Comparison of ENCODE assay signal across 1 cellular context in the genomic region with DNA sequence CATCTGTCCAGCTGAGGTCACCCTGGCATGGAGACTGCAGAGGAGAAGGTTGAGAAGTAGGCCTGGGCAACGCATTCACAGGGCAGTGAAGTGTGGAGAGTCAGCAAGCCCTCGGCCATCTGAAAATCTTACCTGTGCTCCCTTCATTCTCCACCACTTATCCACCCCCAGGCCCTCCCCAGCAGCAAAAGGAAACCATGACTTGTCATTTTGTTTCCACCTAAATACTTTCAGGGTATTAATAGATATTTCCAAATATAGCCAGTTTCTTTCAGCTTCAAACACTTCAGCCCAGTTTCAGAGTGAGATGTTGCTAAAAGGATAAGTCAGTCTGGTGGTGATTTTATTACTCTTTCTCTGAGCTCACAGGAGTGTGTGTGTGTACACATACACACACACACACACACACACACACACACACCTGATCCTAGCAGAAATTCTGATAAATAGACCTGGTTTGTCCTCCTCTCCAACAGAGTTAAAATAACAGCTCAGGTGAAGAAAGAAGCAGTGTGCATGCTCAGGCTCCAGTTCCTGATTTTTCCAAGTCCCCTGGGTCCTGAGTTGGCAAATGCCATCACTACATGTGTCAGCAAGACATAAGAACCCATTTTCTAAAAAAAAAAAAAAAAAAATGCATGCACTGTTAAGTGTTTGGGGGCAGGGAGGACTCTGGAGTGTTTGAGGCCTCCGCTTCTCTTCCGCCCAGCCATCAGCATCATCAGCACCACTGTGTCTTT.
TF ChIP-seq lines count a peak whose summit lies in the region.

No MANE protein-coding gene starts in this region.

TF ChIP-seq in GM23338, 12 proteins besides CTCF, POLR2A, EP300 and RAD21 (continued from another document):
- TF ChIP-seq, protein P1, sequence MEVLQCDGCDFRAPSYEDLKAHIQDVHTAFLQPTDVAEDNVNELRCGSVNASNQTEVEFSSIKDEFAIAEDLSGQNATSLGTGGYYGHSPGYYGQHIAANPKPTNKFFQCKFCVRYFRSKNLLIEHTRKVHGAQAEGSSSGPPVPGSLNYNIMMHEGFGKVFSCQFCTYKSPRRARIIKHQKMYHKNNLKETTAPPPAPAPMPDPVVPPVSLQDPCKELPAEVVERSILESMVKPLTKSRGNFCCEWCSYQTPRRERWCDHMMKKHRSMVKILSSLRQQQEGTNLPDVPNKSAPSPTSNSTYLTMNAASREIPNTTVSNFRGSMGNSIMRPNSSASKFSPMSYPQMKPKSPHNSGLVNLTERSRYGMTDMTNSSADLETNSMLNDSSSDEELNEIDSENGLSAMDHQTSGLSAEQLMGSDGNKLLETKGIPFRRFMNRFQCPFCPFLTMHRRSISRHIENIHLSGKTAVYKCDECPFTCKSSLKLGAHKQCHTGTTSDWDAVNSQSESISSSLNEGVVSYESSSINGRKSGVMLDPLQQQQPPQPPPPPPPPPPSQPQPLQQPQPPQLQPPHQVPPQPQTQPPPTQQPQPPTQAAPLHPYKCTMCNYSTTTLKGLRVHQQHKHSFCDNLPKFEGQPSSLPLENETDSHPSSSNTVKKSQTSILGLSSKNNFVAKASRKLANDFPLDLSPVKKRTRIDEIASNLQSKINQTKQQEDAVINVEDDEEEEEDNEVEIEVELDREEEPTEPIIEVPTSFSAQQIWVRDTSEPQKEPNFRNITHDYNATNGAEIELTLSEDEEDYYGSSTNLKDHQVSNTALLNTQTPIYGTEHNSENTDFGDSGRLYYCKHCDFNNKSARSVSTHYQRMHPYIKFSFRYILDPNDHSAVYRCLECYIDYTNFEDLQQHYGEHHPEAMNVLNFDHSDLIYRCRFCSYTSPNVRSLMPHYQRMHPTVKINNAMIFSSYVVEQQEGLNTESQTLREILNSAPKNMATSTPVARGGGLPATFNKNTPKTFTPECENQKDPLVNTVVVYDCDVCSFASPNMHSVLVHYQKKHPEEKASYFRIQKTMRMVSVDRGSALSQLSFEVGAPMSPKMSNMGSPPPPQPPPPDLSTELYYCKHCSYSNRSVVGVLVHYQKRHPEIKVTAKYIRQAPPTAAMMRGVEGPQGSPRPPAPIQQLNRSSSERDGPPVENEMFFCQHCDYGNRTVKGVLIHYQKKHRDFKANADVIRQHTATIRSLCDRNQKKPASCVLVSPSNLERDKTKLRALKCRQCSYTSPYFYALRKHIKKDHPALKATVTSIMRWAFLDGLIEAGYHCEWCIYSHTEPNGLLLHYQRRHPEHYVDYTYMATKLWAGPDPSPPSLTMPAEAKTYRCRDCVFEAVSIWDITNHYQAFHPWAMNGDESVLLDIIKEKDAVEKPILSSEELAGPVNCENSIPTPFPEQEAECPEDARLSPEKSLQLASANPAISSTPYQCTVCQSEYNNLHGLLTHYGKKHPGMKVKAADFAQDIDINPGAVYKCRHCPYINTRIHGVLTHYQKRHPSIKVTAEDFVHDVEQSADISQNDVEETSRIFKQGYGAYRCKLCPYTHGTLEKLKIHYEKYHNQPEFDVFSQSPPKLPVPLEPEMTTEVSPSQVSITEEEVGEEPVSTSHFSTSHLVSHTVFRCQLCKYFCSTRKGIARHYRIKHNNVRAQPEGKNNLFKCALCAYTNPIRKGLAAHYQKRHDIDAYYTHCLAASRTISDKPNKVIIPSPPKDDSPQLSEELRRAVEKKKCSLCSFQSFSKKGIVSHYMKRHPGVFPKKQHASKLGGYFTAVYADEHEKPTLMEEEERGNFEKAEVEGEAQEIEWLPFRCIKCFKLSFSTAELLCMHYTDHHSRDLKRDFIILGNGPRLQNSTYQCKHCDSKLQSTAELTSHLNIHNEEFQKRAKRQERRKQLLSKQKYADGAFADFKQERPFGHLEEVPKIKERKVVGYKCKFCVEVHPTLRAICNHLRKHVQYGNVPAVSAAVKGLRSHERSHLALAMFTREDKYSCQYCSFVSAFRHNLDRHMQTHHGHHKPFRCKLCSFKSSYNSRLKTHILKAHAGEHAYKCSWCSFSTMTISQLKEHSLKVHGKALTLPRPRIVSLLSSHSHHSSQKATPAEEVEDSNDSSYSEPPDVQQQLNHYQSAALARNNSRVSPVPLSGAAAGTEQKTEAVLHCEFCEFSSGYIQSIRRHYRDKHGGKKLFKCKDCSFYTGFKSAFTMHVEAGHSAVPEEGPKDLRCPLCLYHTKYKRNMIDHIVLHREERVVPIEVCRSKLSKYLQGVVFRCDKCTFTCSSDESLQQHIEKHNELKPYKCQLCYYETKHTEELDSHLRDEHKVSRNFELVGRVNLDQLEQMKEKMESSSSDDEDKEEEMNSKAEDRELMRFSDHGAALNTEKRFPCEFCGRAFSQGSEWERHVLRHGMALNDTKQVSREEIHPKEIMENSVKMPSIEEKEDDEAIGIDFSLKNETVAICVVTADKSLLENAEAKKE (CRISPR knock-in tag; IDR thresholded peaks at IDR 0.05), result no peak
- TF ChIP-seq JUNB (IDR thresholded peaks at IDR 0.05; ENCODE audit: unreplicated experiment) (no peak), CREB1 (CRISPR knock-in tag; IDR thresholded peaks at IDR 0.05; ENCODE audit: low read depth) (no peak), EZH2phosphoT487 (IDR thresholded peaks at IDR 0.05; ENCODE audit: unreplicated experiment) (no peak), ZNF114 (CRISPR knock-in tag; IDR thresholded peaks at IDR 0.05) (no peak), EZH2 (IDR thresholded peaks at IDR 0.05; ENCODE audit: low read depth, unreplicated experiment) (no peak), POLR2AphosphoS5 (IDR thresholded peaks at IDR 0.05; ENCODE audit: low read depth) (no peak)
- TF ChIP-seq, protein P2, sequence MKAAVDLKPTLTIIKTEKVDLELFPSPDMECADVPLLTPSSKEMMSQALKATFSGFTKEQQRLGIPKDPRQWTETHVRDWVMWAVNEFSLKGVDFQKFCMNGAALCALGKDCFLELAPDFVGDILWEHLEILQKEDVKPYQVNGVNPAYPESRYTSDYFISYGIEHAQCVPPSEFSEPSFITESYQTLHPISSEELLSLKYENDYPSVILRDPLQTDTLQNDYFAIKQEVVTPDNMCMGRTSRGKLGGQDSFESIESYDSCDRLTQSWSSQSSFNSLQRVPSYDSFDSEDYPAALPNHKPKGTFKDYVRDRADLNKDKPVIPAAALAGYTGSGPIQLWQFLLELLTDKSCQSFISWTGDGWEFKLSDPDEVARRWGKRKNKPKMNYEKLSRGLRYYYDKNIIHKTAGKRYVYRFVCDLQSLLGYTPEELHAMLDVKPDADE (IDR thresholded peaks at IDR 0.05), result no peak
- TF ChIP-seq, protein P3, sequence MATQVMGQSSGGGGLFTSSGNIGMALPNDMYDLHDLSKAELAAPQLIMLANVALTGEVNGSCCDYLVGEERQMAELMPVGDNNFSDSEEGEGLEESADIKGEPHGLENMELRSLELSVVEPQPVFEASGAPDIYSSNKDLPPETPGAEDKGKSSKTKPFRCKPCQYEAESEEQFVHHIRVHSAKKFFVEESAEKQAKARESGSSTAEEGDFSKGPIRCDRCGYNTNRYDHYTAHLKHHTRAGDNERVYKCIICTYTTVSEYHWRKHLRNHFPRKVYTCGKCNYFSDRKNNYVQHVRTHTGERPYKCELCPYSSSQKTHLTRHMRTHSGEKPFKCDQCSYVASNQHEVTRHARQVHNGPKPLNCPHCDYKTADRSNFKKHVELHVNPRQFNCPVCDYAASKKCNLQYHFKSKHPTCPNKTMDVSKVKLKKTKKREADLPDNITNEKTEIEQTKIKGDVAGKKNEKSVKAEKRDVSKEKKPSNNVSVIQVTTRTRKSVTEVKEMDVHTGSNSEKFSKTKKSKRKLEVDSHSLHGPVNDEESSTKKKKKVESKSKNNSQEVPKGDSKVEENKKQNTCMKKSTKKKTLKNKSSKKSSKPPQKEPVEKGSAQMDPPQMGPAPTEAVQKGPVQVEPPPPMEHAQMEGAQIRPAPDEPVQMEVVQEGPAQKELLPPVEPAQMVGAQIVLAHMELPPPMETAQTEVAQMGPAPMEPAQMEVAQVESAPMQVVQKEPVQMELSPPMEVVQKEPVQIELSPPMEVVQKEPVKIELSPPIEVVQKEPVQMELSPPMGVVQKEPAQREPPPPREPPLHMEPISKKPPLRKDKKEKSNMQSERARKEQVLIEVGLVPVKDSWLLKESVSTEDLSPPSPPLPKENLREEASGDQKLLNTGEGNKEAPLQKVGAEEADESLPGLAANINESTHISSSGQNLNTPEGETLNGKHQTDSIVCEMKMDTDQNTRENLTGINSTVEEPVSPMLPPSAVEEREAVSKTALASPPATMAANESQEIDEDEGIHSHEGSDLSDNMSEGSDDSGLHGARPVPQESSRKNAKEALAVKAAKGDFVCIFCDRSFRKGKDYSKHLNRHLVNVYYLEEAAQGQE (IDR thresholded peaks at IDR 0.05; ENCODE audit: unreplicated experiment), result no peak
